In the genomic region with DNA sequence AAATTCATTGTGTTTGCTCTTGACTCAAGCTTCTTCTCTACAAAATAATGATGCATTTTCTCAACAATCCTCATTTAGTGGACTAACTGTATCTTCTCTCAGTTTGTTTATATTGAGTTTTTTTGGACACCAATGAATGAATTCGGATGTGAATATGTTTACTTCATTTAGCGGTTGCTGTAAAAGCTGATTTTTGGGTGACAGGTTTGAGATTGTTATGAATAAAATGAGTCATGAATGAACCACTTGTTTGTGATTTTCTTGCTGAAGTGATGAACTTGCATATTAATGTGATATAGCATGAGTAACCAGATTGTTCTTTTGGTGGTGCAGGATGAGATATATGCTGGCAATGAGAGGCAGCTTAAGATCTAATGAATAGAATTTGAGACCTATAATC, we compare ENCODE assay signal across 21 cellular contexts.
"Had no signal": no experiment of that assay in that cellular context is flagged by ENCODE, and none has a peak within 500 bp of the region (broad histone marks: within the 10 kb centered on the region; RNA-seq: fewer than 3 reads in every experiment).

No MANE protein-coding gene starts in this region.

- H3K4me3 Mint-ChIP-seq: activated B cell treated with CpG ODN at 0.5 μM for 24 hours; activated CD4-positive, alpha-beta memory T cell treated with anti-CD3 and anti-CD28 coated beads, Interleukin-2, amount 10 ng/mL, durations not matched to agents 7 days and 5 days; activated CD8-positive, alpha-beta memory T cell treated with anti-CD3 and anti-CD28 coated beads, Interleukin-2, amount 10 ng/mL, durations not matched to agents 7 days and 5 days; activated naive CD8-positive, alpha-beta T cell treated with anti-CD3 and anti-CD28 coated beads for 36 hours; activated T-helper 17 cell treated with anti-CD3 and anti-CD28 coated beads, Interleukin-2, amount 50 U/mL, for 72 hours; central memory CD8-positive, alpha-beta T cell had no signal

- H3K4me1 ChIP-seq: colonic mucosa, pancreas, upper lobe of right lung had no signal

- H3K9me3 ChIP-seq: colonic mucosa, left ventricle myocardium inferior, pancreas, upper lobe of right lung had no signal

- DNase-seq: activated B cell treated with CpG ODN at 0.5 μM for 24 hours; activated CD4-positive, alpha-beta memory T cell treated with anti-CD3 and anti-CD28 coated beads, Interleukin-2, amount 10 ng/mL, durations not matched to agents 7 days and 5 days; activated CD4-positive, alpha-beta T cell treated with anti-CD3 and anti-CD28 coated beads for 48 hours; activated CD8-positive, alpha-beta memory T cell treated with anti-CD3 and anti-CD28 coated beads, Interleukin-2, amount 10 ng/mL, durations not matched to agents 7 days and 5 days; activated naive CD4-positive, alpha-beta T cell; activated naive CD8-positive, alpha-beta T cell treated with anti-CD3 and anti-CD28 coated beads for 36 hours; amniotic stem cell; body of pancreas; colonic mucosa; immature natural killer cell; kidney glomerular epithelial cell; left ventricle myocardium inferior; mammary epithelial cell; midbrain; pancreas; stimulated activated CD4-positive, alpha-beta T cell treated with anti-CD3 and anti-CD28 coated beads, Interleukin-4, amount 100 ng/mL, for 1 hour; stomach; upper lobe of right lung had no signal

- H3K9me3 Mint-ChIP-seq: activated B cell treated with CpG ODN at 0.5 μM for 24 hours; activated CD4-positive, alpha-beta memory T cell treated with anti-CD3 and anti-CD28 coated beads, Interleukin-2, amount 10 ng/mL, durations not matched to agents 7 days and 5 days; activated naive CD8-positive, alpha-beta T cell treated with anti-CD3 and anti-CD28 coated beads for 36 hours; activated T-helper 17 cell treated with anti-CD3 and anti-CD28 coated beads, Interleukin-2, amount 50 U/mL, for 72 hours; central memory CD8-positive, alpha-beta T cell; immature natural killer cell had no signal

- H3K36me3 ChIP-seq: colonic mucosa, left ventricle myocardium inferior, pancreas, stomach, upper lobe of right lung had no signal

- H3K27ac Mint-ChIP-seq: activated B cell treated with CpG ODN at 0.5 μM for 24 hours; activated CD4-positive, alpha-beta memory T cell treated with anti-CD3 and anti-CD28 coated beads, Interleukin-2, amount 10 ng/mL, durations not matched to agents 7 days and 5 days; activated CD8-positive, alpha-beta memory T cell treated with anti-CD3 and anti-CD28 coated beads, Interleukin-2, amount 10 ng/mL, durations not matched to agents 7 days and 5 days; activated naive CD8-positive, alpha-beta T cell treated with anti-CD3 and anti-CD28 coated beads for 36 hours; activated T-helper 17 cell treated with anti-CD3 and anti-CD28 coated beads, Interleukin-2, amount 50 U/mL, for 72 hours; immature natural killer cell had no signal

- H3K4me2 ChIP-seq: smooth muscle cell had no signal

- H3K27me3 ChIP-seq: colonic mucosa, upper lobe of right lung had no signal

- H3K36me3 Mint-ChIP-seq: activated CD8-positive, alpha-beta memory T cell treated with anti-CD3 and anti-CD28 coated beads, Interleukin-2, amount 10 ng/mL, durations not matched to agents 7 days and 5 days; activated naive CD8-positive, alpha-beta T cell treated with anti-CD3 and anti-CD28 coated beads for 36 hours; immature natural killer cell had no signal

- H3K27ac ChIP-seq: body of pancreas, colonic mucosa, left ventricle myocardium inferior, pancreas, stomach, upper lobe of right lung had no signal

- H3K4me3 ChIP-seq: body of pancreas, colonic mucosa, left ventricle myocardium inferior, pancreas, smooth muscle cell, stomach, upper lobe of right lung had no signal
